Comparison of ENCODE assay signal across 19 cellular contexts in genomic region chr11:60594998-60595637, GRCh38.
A peak's percentile ranks its signal among the peaks of the same experiment; 100 is the strongest.
DNase-seq lines count a peak whose midpoint lies in the region; ATAC-seq and TF ChIP-seq lines count a peak whose summit lies in the region.
"Had no signal": no experiment of that assay in that cellular context is flagged by ENCODE, and none has a peak within 500 bp of the region (broad histone marks: within the 10 kb centered on the region; RNA-seq: fewer than 3 reads in every experiment).

No MANE protein-coding gene starts in this region.

- H3K79me2 ChIP-seq in MM.1S (ENCODE audit: low read length) = no peaks in the 10 kb centered on the region

- POLR2A ChIA-PET in Panc1 (lab: Charles Lee) = interaction anchor here (0.6 kb wide), 1 partner anchor 92 kb away, joined by 3 read pairs; no protein-coding TSS in a partner anchor

- no TSS peak for BruUV-seq in Panc1 (replicated peaks; lab: Mats Ljungman, UMichigan)

- no peak overlapping the region for H3K9ac ChIP-seq in MM.1S (ENCODE audit: low read length)
- H3K9ac ChIP-seq: GM23248 had no signal

- H3K36me3 ChIP-seq in Panc1 (ENCODE audit: control insufficient read depth, insufficient read depth, low read length) (no peaks in the 10 kb centered on the region), MM.1S (replicated peaks; ENCODE audit: insufficient read depth, low read length) (no peaks in the 10 kb centered on the region)
- H3K36me3 ChIP-seq: BE2C had no signal

- in situ Hi-C loops in Panc1 (cut with HindIII; ENCODE audit: low pct_unique_long_range_greater_than_20kb, low sequenced_read_pairs) = no loop called here

- intact Hi-C loops in Panc1 (cut with micrococcal nuclease; ENCODE audit: unreplicated experiment) = no loop called here

- H3K27ac ChIP-seq in Panc1 (ENCODE audit: low read length) (no peak overlapping the region), MM.1S (ENCODE audit: low read length) (no peak overlapping the region)
- H3K27ac ChIP-seq: GM23248 had no signal

- H2AFZ ChIP-seq in MM.1S (ENCODE audit: low read length) = no peak overlapping the region
- H2AFZ ChIP-seq: GM23248 had no signal

- no peaks in the 10 kb centered on the region for H3K9me3 ChIP-seq in Panc1 (ENCODE audit: control insufficient read depth, insufficient read depth, low read depth, low read length)
- no peaks in the 10 kb centered on the region for H3K9me3 ChIP-seq in MM.1S (replicated peaks; ENCODE audit: insufficient read depth, low read length)
- H3K9me3 ChIP-seq: BE2C had no signal

- no peak overlapping the region for H3K4me3 ChIP-seq in Panc1 (ENCODE audit: low read depth in 2 of 2, low read length in 2 of 2)
- H3K4me3 ChIP-seq in MM.1S (ENCODE audit: low read length) = no peak overlapping the region
- H3K4me3 ChIP-seq: GM23248 had no signal

- H4K20me1 ChIP-seq in MM.1S (ENCODE audit: insufficient read depth, low read length) = no peaks in the 10 kb centered on the region

- H3K9me2 ChIP-seq in MM.1S (replicated peaks; ENCODE audit: insufficient read depth, low read length) = no peaks in the 10 kb centered on the region

- no peaks in the 10 kb centered on the region for H3K4me1 ChIP-seq in Panc1 (ENCODE audit: control insufficient read depth, insufficient read depth, low read length)
- H3K4me1 ChIP-seq in MM.1S (ENCODE audit: low read length) = no peaks in the 10 kb centered on the region
- H3K4me1 ChIP-seq: BE2C had no signal

- no peak for TF ChIP-seq CTCF in Panc1 (IDR thresholded peaks at IDR 0.05)
- no peak for TF ChIP-seq CTCF in MM.1S (IDR thresholded peaks at IDR 0.05; ENCODE audit: low read length)
- TF ChIP-seq CTCF in GM10266 (IDR thresholded peaks at IDR 0.05; ENCODE audit: control insufficient read depth, insufficient read depth, low read depth, missing control alignments) = no peak

- CTCF ChIA-PET in Panc1 (lab: Charles Lee) = no interaction called here

- no peaks in the 10 kb centered on the region; the same call in 1 of the 2 replicates for H3F3A ChIP-seq in MM.1S (ENCODE audit: insufficient read depth, low read length)

- H3K27me3 ChIP-seq in Panc1 (ENCODE audit: control insufficient read depth, insufficient read depth, low read length) = no peaks in the 10 kb centered on the region
- H3K27me3 ChIP-seq in MM.1S (replicated peaks; ENCODE audit: insufficient read depth, low read length) = no peaks in the 10 kb centered on the region
- H3K27me3 ChIP-seq: BE2C had no signal

- H3K4me2 ChIP-seq in MM.1S (ENCODE audit: low read depth, low read length) = no peak overlapping the region

- DNase-seq in Panc1 (ENCODE audit: low read depth, low spot score) (no peak), inferior parietal cortex (ENCODE audit: extremely low spot score) (peak; percentile 4), pons (ENCODE audit: low spot score) (peak; percentile 15), MM.1S (no peak), GM10266 (ENCODE audit: extremely low spot score) (no peak), DMS79 treated with DMSO at 0.1 percent for 48 hours (lab: John Stamatoyannopoulos, UW) (no peak)
- DNase-seq: ACHN; BE2C; CD4-positive, alpha-beta memory T cell; EL; GM23248; Kasumi-1; NCI-H1417 treated with DMSO at 0.1 percent for 48 hours; NCI-H2029; NCI-H2171 treated with DMSO at 0.1 percent for 48 hours; NCI-H510A; NK-92 treated with Interleukin-12 subunit alpha and Interleukin-12 subunit beta, amount 100 ng/mL, for 24 hours had no signal

- ATAC-seq in GM19351 (IDR thresholded peaks at IDR 0.05; ENCODE audit: unreplicated experiment) (peak; percentile 42), Panc1 (0 out of 2 replicates have a peak, but pooled peaks have one; percentile 34)
- ATAC-seq: HCT116 had no signal

Comparison
In these comparisons a context has a peak if more than half of its experiments do, and no peak if none do; other contexts are left out.
1. DNase-seq: peak in inferior parietal cortex (single experiment) and pons (single experiment); none in Panc1 (single experiment), MM.1S (single experiment), GM10266 (single experiment) and DMS79 treated with DMSO at 0.1 percent for 48 hours (single experiment).